In genomic region chr17:80877095-80877828, GRCh38 we compare ENCODE assay signal across 8 cellular contexts.
DNase-seq lines count a peak whose midpoint lies in the region; ATAC-seq lines count a peak whose summit lies in the region.

No MANE protein-coding gene starts in this region.

- H3K27me3 Mint-ChIP-seq in naive thymus-derived CD4-positive, alpha-beta T cell, result no peaks in the 10 kb centered on the region

- peak overlapping the region; percentile 22 for H3K4me3 ChIP-seq in naive thymus-derived CD4-positive, alpha-beta T cell (ENCODE audit: low read length)

- no peaks in the 10 kb centered on the region for H3K9me3 ChIP-seq in naive thymus-derived CD4-positive, alpha-beta T cell (ENCODE audit: control insufficient read depth in 2 of 3, low read length in 3 of 3)

- DNase-seq in GM19238 (ENCODE audit: insufficient read length, low spot score) (peak; percentile 87), NCI-H128 (lab: John Stamatoyannopoulos, UW; ENCODE audit: unreplicated experiment) (no peak), H4 (ENCODE audit: low spot score) (no peak), SKM-1 treated with dmso at 0.1 percent for 144 hours (lab: John Stamatoyannopoulos, UW; ENCODE audit: unreplicated experiment) (no peak), NCI-H748 (lab: John Stamatoyannopoulos, UW; ENCODE audit: unreplicated experiment) (no peak)
- peak; percentile 89 for DNase-seq in activated CD4-positive, alpha-beta T cell treated with anti-CD3 and anti-CD28 coated beads for 48 hours
- DNase-seq in naive thymus-derived CD4-positive, alpha-beta T cell, result peak in 6 of 9 donors; percentile 18 to 68 (median 31)

- peak overlapping the region; percentile 5 for H3K27ac ChIP-seq in naive thymus-derived CD4-positive, alpha-beta T cell (ENCODE audit: low read depth, low read length)

- POLR2A ChIA-PET in naive thymus-derived CD4-positive, alpha-beta T cell (lab: Charles Lee), result interaction anchor here (1.0 to 1.7 kb wide), 4 partner anchors 9 to 30 kb away, joined by 4 to 6 read pairs (median 4); no protein-coding TSS in a partner anchor

- CTCF ChIA-PET in naive thymus-derived CD4-positive, alpha-beta T cell (lab: Charles Lee), result interaction anchor here (1.2 kb wide), 1 partner anchor 16 kb away, joined by 5 read pairs; no protein-coding TSS in a partner anchor

- H3K4me1 Mint-ChIP-seq in naive thymus-derived CD4-positive, alpha-beta T cell, result peaks cover 31 to 54% (median 44%) of the 10 kb centered on the region in 7 donors

- no peaks in the 10 kb centered on the region for H3K9me3 Mint-ChIP-seq in naive thymus-derived CD4-positive, alpha-beta T cell

- intact Hi-C loops in naive thymus-derived CD4-positive, alpha-beta T cell (cut with micrococcal nuclease), result loop anchor here (1.0 kb wide), 3 partner anchors 14 to 44 kb away; no protein-coding TSS in a partner anchor

- H3K27me3 ChIP-seq in naive thymus-derived CD4-positive, alpha-beta T cell (ENCODE audit: control insufficient read depth in 2 of 2, insufficient read depth in 2 of 2, low read length in 2 of 2), result no peaks in the 10 kb centered on the region

- H3K4me3 Mint-ChIP-seq in naive thymus-derived CD4-positive, alpha-beta T cell, result peak overlapping the region; percentile 70 to 96 (median 79)

- peaks cover 14 to 33% of the 10 kb centered on the region in 2 donors for H3K4me1 ChIP-seq in naive thymus-derived CD4-positive, alpha-beta T cell (ENCODE audit: control insufficient read depth in 2 of 2, insufficient read depth in 2 of 2, low read length in 2 of 2)

- H3K36me3 Mint-ChIP-seq in naive thymus-derived CD4-positive, alpha-beta T cell, result peaks cover 6 to 53% (median 25%) of the 10 kb centered on the region in 5 donors

- peak overlapping the region; percentile 20 to 99 (median 86) for H3K27ac Mint-ChIP-seq in naive thymus-derived CD4-positive, alpha-beta T cell

- peaks cover 0 to 32% (median 7%) of the 10 kb centered on the region in 3 experiments for H3K36me3 ChIP-seq in naive thymus-derived CD4-positive, alpha-beta T cell (ENCODE audit: control insufficient read depth in 2 of 3, insufficient read depth in 3 of 3, low read length in 3 of 3)

- ATAC-seq in HG02981 (IDR thresholded peaks at IDR 0.05; ENCODE audit: unreplicated experiment), result peak; percentile 85
- peak; percentile 46 for ATAC-seq in naive thymus-derived CD4-positive, alpha-beta T cell

Comparison
In these comparisons a context has a peak if more than half of its experiments do, and no peak if none do; other contexts are left out.
1. DNase-seq: peak in GM19238 (single experiment), activated CD4-positive, alpha-beta T cell treated with anti-CD3 and anti-CD28 coated beads for 48 hours (single experiment) and naive thymus-derived CD4-positive, alpha-beta T cell (6 of 9); none in NCI-H128 (single experiment), H4 (single experiment), SKM-1 treated with dmso at 0.1 percent for 144 hours (single experiment) and NCI-H748 (single experiment).